Comparison of ENCODE assay signal across 8 cellular contexts in genomic region chr1:120534361-120535047, GRCh38.
DNase-seq lines count a peak whose midpoint lies in the region; ATAC-seq, FAIRE-seq and TF ChIP-seq lines count a peak whose summit lies in the region.
"Not testable (repeated sequence)": the region's sequence is repeated elsewhere in the genome, so short reads cannot be mapped to it uniquely, and the experiment has no call there.

No MANE protein-coding gene starts in this region.

- H3K9ac ChIP-seq in PC-3 (ENCODE audit: low read length): peak overlapping the region; percentile 65
- H3K9ac ChIP-seq in endothelial cell of umbilical vein (replicated peaks; ENCODE audit: extremely low read depth, insufficient read depth, low read length): not testable (repeated sequence)

- not testable (repeated sequence) for H4K20me1 ChIP-seq in PC-3 (ENCODE audit: low read length); endothelial cell of umbilical vein (replicated peaks; ENCODE audit: control insufficient read depth, extremely low read depth, insufficient read depth, low read length)

- H3K79me2 ChIP-seq in PC-3 (ENCODE audit: low read length); endothelial cell of umbilical vein (ENCODE audit: control insufficient read depth, insufficient read depth, low read length): not testable (repeated sequence)

- CTCF ChIA-PET in PC-3 (lab: Charles Lee); endothelial cell of umbilical vein (lab: Charles Lee): not testable (repeated sequence)

- not testable (repeated sequence) for H3K9me3 Mint-ChIP-seq in activated T-cell treated with anti-CD3 and anti-CD28 coated beads, Interleukin-2, amount 50 U/mL, for 72 hours; stimulated activated effector memory CD8-positive, alpha-beta T cell treated with anti-CD3 and anti-CD28 coated beads, Interleukin-12 subunit alpha, Interleukin-12 subunit beta, amount 100 ng/mL, for 72 hours

- not testable (repeated sequence) for H3K9me2 ChIP-seq in PC-3 (replicated peaks; ENCODE audit: low read length)

- not testable (repeated sequence) for TF ChIP-seq POLR2A in endothelial cell of umbilical vein (IDR thresholded peaks at IDR 0.05; ENCODE audit: low read depth, low read length)

- TF ChIP-seq CTCF in GM12865 (IDR thresholded peaks at IDR 0.05; ENCODE audit: insufficient read depth, low read depth, low read length, missing control alignments); PC-3 (conservative IDR thresholded peaks at IDR 0.05; ENCODE audit: low read depth, low read length); endothelial cell of umbilical vein (IDR thresholded peaks at IDR 0.05; ENCODE audit: extremely low read depth in 1 of 2, insufficient read depth in 1 of 2, low read depth in 1 of 2, low read length in 2 of 2): not testable (repeated sequence)

- H3K27ac ChIP-seq in PC-3 (ENCODE audit: low read length) (peak overlapping the region; percentile 94), endothelial cell of umbilical vein (ENCODE audit: insufficient read depth, low read depth, low read length) (peak overlapping the region; percentile 64)

- H3K4me1 ChIP-seq in PC-3 (ENCODE audit: insufficient read depth, low read length); endothelial cell of umbilical vein (ENCODE audit: control insufficient read depth, extremely low read depth, insufficient read depth, low read length): not testable (repeated sequence)

- BruUV-seq in PC-3 (replicated peaks; lab: Mats Ljungman, UMichigan) (TSS peak; percentile 64), endothelial cell of umbilical vein (replicated peaks; lab: Mats Ljungman, UMichigan) (TSS peak; percentile 78)

- intact Hi-C loops in PC-3 (cut with micrococcal nuclease); endothelial cell of umbilical vein (cut with micrococcal nuclease): not testable (repeated sequence)

- FAIRE-seq in endothelial cell of umbilical vein (lab: Jason Lieb, UNC): not testable (repeated sequence)

- H3K4me3 Mint-ChIP-seq in activated T-cell treated with anti-CD3 and anti-CD28 coated beads, Interleukin-2, amount 50 U/mL, for 72 hours: peak overlapping the region; percentile 56 to 89
- peak overlapping the region; percentile 56 for H3K4me3 Mint-ChIP-seq in stimulated activated effector memory CD8-positive, alpha-beta T cell treated with anti-CD3 and anti-CD28 coated beads, Interleukin-12 subunit alpha, Interleukin-12 subunit beta, amount 100 ng/mL, for 72 hours

- ATAC-seq in GM19452 (IDR thresholded peaks at IDR 0.05; ENCODE audit: unreplicated experiment) (peak; percentile 70), HG02852 (IDR thresholded peaks at IDR 0.05; ENCODE audit: unreplicated experiment) (peak; percentile 67), HG03520 (IDR thresholded peaks at IDR 0.05; ENCODE audit: unreplicated experiment) (peak; percentile 41), PC-3 (peak; percentile 35)
- peak; percentile 82 to 84 for ATAC-seq in activated T-cell treated with anti-CD3 and anti-CD28 coated beads, Interleukin-2, amount 50 U/mL, for 72 hours (replicated peaks in 1 of 2)
- ATAC-seq in stimulated activated effector memory CD8-positive, alpha-beta T cell treated with anti-CD3 and anti-CD28 coated beads, Interleukin-12 subunit alpha, Interleukin-12 subunit beta, amount 100 ng/mL, for 72 hours: peak; percentile 90

- POLR2A ChIA-PET in PC-3 (lab: Charles Lee; ENCODE audit: unreplicated experiment); endothelial cell of umbilical vein (lab: Charles Lee): not testable (repeated sequence)

- H3K36me3 Mint-ChIP-seq in activated T-cell treated with anti-CD3 and anti-CD28 coated beads, Interleukin-2, amount 50 U/mL, for 72 hours (ENCODE audit: insufficient read depth in 2 of 2): not testable (repeated sequence)
- H3K36me3 Mint-ChIP-seq in stimulated activated effector memory CD8-positive, alpha-beta T cell treated with anti-CD3 and anti-CD28 coated beads, Interleukin-12 subunit alpha, Interleukin-12 subunit beta, amount 100 ng/mL, for 72 hours: peaks cover 15% of the 10 kb centered on the region

- H3F3A ChIP-seq in PC-3 (ENCODE audit: low read length, unreplicated experiment): not testable (repeated sequence)

- not testable (repeated sequence) for H3K9me3 ChIP-seq in PC-3 (ENCODE audit: low read length); endothelial cell of umbilical vein (replicated peaks; ENCODE audit: control insufficient read depth, insufficient read depth, low read length)

- not testable (repeated sequence) for H3K27me3 Mint-ChIP-seq in activated T-cell treated with anti-CD3 and anti-CD28 coated beads, Interleukin-2, amount 50 U/mL, for 72 hours (ENCODE audit: low read depth)

- H3K27ac Mint-ChIP-seq in activated T-cell treated with anti-CD3 and anti-CD28 coated beads, Interleukin-2, amount 50 U/mL, for 72 hours: peak overlapping the region; percentile 93
- H3K27ac Mint-ChIP-seq in stimulated activated effector memory CD8-positive, alpha-beta T cell treated with anti-CD3 and anti-CD28 coated beads, Interleukin-12 subunit alpha, Interleukin-12 subunit beta, amount 100 ng/mL, for 72 hours: peak overlapping the region; percentile 95

- peaks cover 18% of the 10 kb centered on the region for H3K4me1 Mint-ChIP-seq in activated T-cell treated with anti-CD3 and anti-CD28 coated beads, Interleukin-2, amount 50 U/mL, for 72 hours (ENCODE audit: low read depth)
- H3K4me1 Mint-ChIP-seq in stimulated activated effector memory CD8-positive, alpha-beta T cell treated with anti-CD3 and anti-CD28 coated beads, Interleukin-12 subunit alpha, Interleukin-12 subunit beta, amount 100 ng/mL, for 72 hours: not testable (repeated sequence)

- not testable (repeated sequence) for H3K36me3 ChIP-seq in PC-3 (ENCODE audit: low read depth, low read length); endothelial cell of umbilical vein (ENCODE audit: control insufficient read depth in 2 of 2, extremely low read depth in 1 of 2, insufficient read depth in 2 of 2, low read length in 2 of 2)

- DNase-seq in GM12865 (ENCODE audit: low read depth) (peak; percentile 39), PC-3 (peak; percentile 40), endothelial cell of umbilical vein (ENCODE audit: low read depth, low spot score) (peak; percentile 46)
- DNase-seq in activated T-cell treated with anti-CD3 and anti-CD28 coated beads, Interleukin-2, amount 50 U/mL, for 72 hours; stimulated activated effector memory CD8-positive, alpha-beta T cell treated with anti-CD3 and anti-CD28 coated beads, Interleukin-12 subunit alpha, Interleukin-12 subunit beta, amount 100 ng/mL, for 72 hours (ENCODE audit: low spot score in 2 of 2): not testable (repeated sequence)

- H3K27me3 ChIP-seq in PC-3 (ENCODE audit: low read length); endothelial cell of umbilical vein (ENCODE audit: control insufficient read depth in 2 of 2, insufficient read depth in 2 of 2, low read length in 2 of 2): not testable (repeated sequence)

- not testable (repeated sequence) for H2AFZ ChIP-seq in PC-3 (ENCODE audit: low read length); endothelial cell of umbilical vein (ENCODE audit: low read depth, low read length)

- H3K4me2 ChIP-seq in PC-3 (ENCODE audit: low read length): peak overlapping the region; percentile 80
- peak overlapping the region; percentile 13 for H3K4me2 ChIP-seq in endothelial cell of umbilical vein (ENCODE audit: insufficient read depth, low read length)

- dilution Hi-C loops in endothelial cell of umbilical vein (cut with MboI; ENCODE audit: extremely low pct_ligation_motif_present, low sequenced_read_pairs): not testable (repeated sequence)

- H3K9me1 ChIP-seq in endothelial cell of umbilical vein (replicated peaks; ENCODE audit: control insufficient read depth, extremely low read depth, insufficient read depth, low read length): not testable (repeated sequence)

- H3K4me3 ChIP-seq in GM12865 (ENCODE audit: low read depth, low read length); PC-3 (ENCODE audit: low read length); endothelial cell of umbilical vein (replicated peaks in 1 of 3; ENCODE audit: insufficient read depth in 1 of 3, low read depth in 1 of 3, low read length in 3 of 3): not testable (repeated sequence)

TF ChIP-seq in endothelial cell of umbilical vein, 7 proteins besides CTCF, POLR2A, EP300 and RAD21:
- peak; percentile 19 for TF ChIP-seq GATA2 (IDR thresholded peaks at IDR 0.05; ENCODE audit: insufficient read depth, insufficient read length, low read depth, low read length)

Comparison
In these comparisons a context has a peak if more than half of its experiments do, and no peak if none do; other contexts are left out.
1. ATAC-seq: peak in every context shown above with its lines; median percentile 90 in stimulated activated effector memory CD8-positive, alpha-beta T cell treated with anti-CD3 and anti-CD28 coated beads, Interleukin-12 subunit alpha, Interleukin-12 subunit beta, amount 100 ng/mL, for 72 hours; 83 in activated T-cell treated with anti-CD3 and anti-CD28 coated beads, Interleukin-2, amount 50 U/mL, for 72 hours; 70 in GM19452; 67 in HG02852; 41 in HG03520; 35 in PC-3.